In the genomic region with DNA sequence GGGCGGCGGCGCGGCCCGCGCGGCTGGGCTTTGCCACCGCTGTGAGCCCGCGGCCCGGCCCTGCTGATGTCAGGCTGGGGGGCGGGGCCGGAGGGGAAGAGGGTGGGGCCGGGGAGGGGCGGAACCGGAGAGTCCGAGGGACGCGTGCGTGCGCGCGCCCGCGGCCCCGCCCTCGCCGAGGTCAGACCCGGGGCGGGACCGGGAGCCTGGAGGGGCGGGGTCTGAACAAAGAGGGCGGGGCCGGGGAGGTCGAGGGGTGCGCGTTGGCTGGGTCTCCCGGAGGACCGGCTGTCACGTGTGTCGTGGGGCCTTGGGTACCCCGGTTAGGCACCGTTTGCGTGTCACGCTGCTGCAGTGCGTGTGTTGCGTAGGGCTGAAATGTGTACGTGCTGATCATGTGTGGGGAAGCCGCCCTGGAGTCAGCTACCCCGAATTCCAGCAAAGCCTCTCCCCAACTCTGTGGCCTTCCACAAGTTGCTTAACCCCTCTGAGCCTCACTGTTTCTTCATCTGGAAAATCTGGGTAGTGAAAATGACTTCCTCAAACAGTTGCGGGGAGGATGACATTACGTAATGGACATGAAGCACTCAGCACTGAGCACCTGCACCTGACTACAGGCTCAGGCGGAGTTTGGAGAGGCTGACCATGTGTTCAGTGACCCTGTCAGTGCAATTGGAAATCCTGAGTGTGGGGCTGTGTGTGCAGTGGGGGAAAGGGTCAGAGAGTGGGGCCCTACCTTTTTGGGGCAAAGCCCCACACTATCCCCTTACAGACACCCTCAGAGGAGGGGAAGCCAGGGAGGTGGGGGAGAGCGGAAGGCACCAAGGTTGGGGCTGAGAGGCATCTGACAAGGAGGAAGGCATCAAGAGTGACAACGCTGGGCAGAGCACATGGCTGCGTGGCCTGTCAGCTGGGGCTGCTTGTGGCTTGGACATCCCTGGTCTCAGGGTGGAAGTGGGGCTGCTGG, we compare ENCODE assay signal across 8 cellular contexts. TPM values are rescaled to one million over a fixed set of nuclear protein-coding genes. Genes with fewer than 3 reads are reported as not detected.
DNase-seq lines count a peak whose midpoint lies in the region; FAIRE-seq and TF ChIP-seq lines count a peak whose summit lies in the region.

A gene (minus strand): TSS at position 41 of the 967 bp plus-strand sequence. CDS start 86 bp downstream, outside the sequence.

- peak within 1 kb of the TSS; percentile 72 for H3K4ac ChIP-seq in neuronal stem cell (ENCODE audit: low read length)

- WGBS in neuronal stem cell (ENCODE audit: extremely low coverage in 2 of 2, insufficient read length in 2 of 2, insufficient replicate concordance in 1 of 2), 2 donors: no CpG with 5 or more reads among the region's 56 CpGs

- no peak within 1 kb of the TSS for H2BK120ac ChIP-seq in neuronal stem cell (ENCODE audit: low read depth, low read length)

- H3K36me3 ChIP-seq in DOHH2 (ENCODE audit: control insufficient read depth, low read length): no peaks in the 10 kb centered on the region
- H3K36me3 ChIP-seq in H7 (replicated peaks; ENCODE audit: control insufficient read depth, insufficient read depth, low read length): no peaks in the 10 kb centered on the region
- H3K36me3 ChIP-seq in MM.1S (replicated peaks; ENCODE audit: insufficient read depth, low read length): no peaks in the 10 kb centered on the region
- H3K36me3 ChIP-seq in neuronal stem cell (replicated peaks in 1 of 2; ENCODE audit: control insufficient read depth in 2 of 2, insufficient read depth in 2 of 2, low read length in 2 of 2): peaks cover 0 to 3% of the 10 kb centered on the region in 2 donors
- peaks cover 0 to 4% (median 0%) of the 10 kb centered on the region in 5 donors for H3K36me3 ChIP-seq in subcutaneous abdominal adipose tissue (ENCODE audit: control insufficient read depth in 5 of 5, insufficient read depth in 5 of 5, low read length in 5 of 5)

- H2BK5ac ChIP-seq in neuronal stem cell (ENCODE audit: low read length): peak within 1 kb of the TSS; percentile 67

- peak within 1 kb of the TSS; percentile 59 for H2BK15ac ChIP-seq in neuronal stem cell (ENCODE audit: low read length)

- no peak for TF ChIP-seq CTCF in DOHH2 (IDR thresholded peaks at IDR 0.05; ENCODE audit: low read depth, low read length, poor library complexity, severe bottlenecking)
- TF ChIP-seq CTCF in MM.1S (IDR thresholded peaks at IDR 0.05; ENCODE audit: low read length): no peak

- H3K4me1 ChIP-seq in DOHH2 (ENCODE audit: control insufficient read depth, low read length): peaks cover 24% of the 10 kb centered on the region
- H3K4me1 ChIP-seq in MM.1S (ENCODE audit: low read length): 0 out of 2 replicates have a peak, but pooled peaks cover 3% of the 10 kb centered on the region
- H3K4me1 ChIP-seq in neuronal stem cell (ENCODE audit: control insufficient read depth in 2 of 2, insufficient read depth in 1 of 2, low read depth in 1 of 2, low read length in 2 of 2): peaks cover 29 to 47% of the 10 kb centered on the region in 2 donors
- H3K4me1 ChIP-seq in subcutaneous abdominal adipose tissue (ENCODE audit: control insufficient read depth in 5 of 5, insufficient read depth in 5 of 5, low read length in 5 of 5): peaks cover 24 to 89% (median 81%) of the 10 kb centered on the region in 5 donors

- H3K18ac ChIP-seq in neuronal stem cell (ENCODE audit: low read length): peak within 1 kb of the TSS; percentile 95

- H3K9me3 ChIP-seq in DOHH2 (ENCODE audit: control insufficient read depth, insufficient read depth, low read length) (no peaks in the 10 kb centered on the region), MM.1S (replicated peaks; ENCODE audit: insufficient read depth, low read length) (no peaks in the 10 kb centered on the region), neuronal stem cell (replicated peaks in 1 of 2; ENCODE audit: control insufficient read depth in 2 of 2, insufficient read depth in 1 of 2, low read depth in 1 of 2, low read length in 2 of 2) (no peaks in the 10 kb centered on the region), subcutaneous abdominal adipose tissue (ENCODE audit: control insufficient read depth in 5 of 5, low read length in 5 of 5) (no peaks in the 10 kb centered on the region)

- H3K27me3 ChIP-seq in DOHH2 (ENCODE audit: control insufficient read depth, low read length) (no peaks in the 10 kb centered on the region), H7 (ENCODE audit: control insufficient read depth, insufficient read depth, low read length) (peaks cover 11% of the 10 kb centered on the region), MM.1S (replicated peaks; ENCODE audit: insufficient read depth, low read length) (no peaks in the 10 kb centered on the region), neuronal stem cell (ENCODE audit: control insufficient read depth in 3 of 3, insufficient read depth in 3 of 3, low read depth in 1 of 3, low read length in 3 of 3) (peaks cover 0 to 2% (median 0%) of the 10 kb centered on the region in 3 experiments), subcutaneous abdominal adipose tissue (ENCODE audit: control insufficient read depth in 5 of 5, insufficient read depth in 4 of 5, low read length in 5 of 5) (no peaks in the 10 kb centered on the region)

- peak within 1 kb of the TSS; percentile 38 for H3K27ac ChIP-seq in DOHH2 (ENCODE audit: low read depth, low read length)
- no peak within 1 kb of the TSS for H3K27ac ChIP-seq in MM.1S (ENCODE audit: low read length)
- peak within 1 kb of the TSS; percentile 21 for H3K27ac ChIP-seq in neuronal stem cell (replicated peaks; ENCODE audit: low read length)
- peak within 1 kb of the TSS; percentile 95 for H3K27ac ChIP-seq in subcutaneous abdominal adipose tissue (ENCODE audit: low read depth, low read length)

- peak within 1 kb of the TSS; percentile 68 for H2AK5ac ChIP-seq in neuronal stem cell (ENCODE audit: low read depth, low read length)

- peak within 1 kb of the TSS; percentile 83 for H3K9ac ChIP-seq in MM.1S (ENCODE audit: low read length)
- H3K9ac ChIP-seq in neuronal stem cell (ENCODE audit: low read depth, low read length, poor library complexity): peak within 1 kb of the TSS; percentile 83
- H3K9ac ChIP-seq in subcutaneous abdominal adipose tissue (ENCODE audit: low read length in 5 of 5): peak within 1 kb of the TSS; percentile 86 to 97 (median 88)

- H3K4me2 ChIP-seq in DOHH2 (ENCODE audit: low read length): peak within 1 kb of the TSS; percentile 93
- peak within 1 kb of the TSS; percentile 98 for H3K4me2 ChIP-seq in MM.1S (ENCODE audit: low read depth, low read length)
- H3K4me2 ChIP-seq in neuronal stem cell (ENCODE audit: insufficient read depth, low read length, poor library complexity, severe bottlenecking): peak within 1 kb of the TSS; percentile 96

- DNase-seq in H7 (peak; percentile 100), MM.1S (peak; percentile 86), SK-N-DZ (ENCODE audit: low spot score) (peak; percentile 77), frontal cortex (ENCODE audit: low spot score in 2 of 2) (peak; percentile 96 to 97), neuronal stem cell (ENCODE audit: low spot score) (peak; percentile 89)
- DNase-seq in activated naive CD4-positive, alpha-beta T cell treated with Interleukin-2 at 50 U/mL for 16 hours: peak; percentile 88

- H3K9me2 ChIP-seq in DOHH2 (replicated peaks; ENCODE audit: control insufficient read depth, low read length) (no peaks in the 10 kb centered on the region), MM.1S (replicated peaks; ENCODE audit: insufficient read depth, low read length) (no peaks in the 10 kb centered on the region)

- peaks cover 33% of the 10 kb centered on the region for H4K20me1 ChIP-seq in DOHH2 (ENCODE audit: control insufficient read depth, insufficient read depth, low read depth, low read length)
- no peaks in the 10 kb centered on the region for H4K20me1 ChIP-seq in MM.1S (ENCODE audit: insufficient read depth, low read length)

- H2BK12ac ChIP-seq in neuronal stem cell (ENCODE audit: low read length): no peak within 1 kb of the TSS

- H3K4me3 ChIP-seq in DOHH2 (ENCODE audit: low read length) (peak within 1 kb of the TSS; percentile 76), H7 (ENCODE audit: insufficient read depth, low read depth, low read length) (peak within 1 kb of the TSS; percentile 62), MM.1S (ENCODE audit: low read length) (peak within 1 kb of the TSS; percentile 65), neuronal stem cell (ENCODE audit: low read length in 2 of 2) (peak within 1 kb of the TSS; percentile 67 to 90), subcutaneous abdominal adipose tissue (ENCODE audit: low read depth in 1 of 5, low read length in 5 of 5) (peak within 1 kb of the TSS; percentile 78 to 90 (median 84))

- peak within 1 kb of the TSS; percentile 92 for H3K14ac ChIP-seq in neuronal stem cell (ENCODE audit: low read length)

- H2AFZ ChIP-seq in MM.1S (ENCODE audit: low read length) (0 out of 2 replicates have a peak within 1 kb of the TSS, but pooled peaks have one; percentile 35), neuronal stem cell (ENCODE audit: low read length) (peak within 1 kb of the TSS; percentile 72)

- peak within 1 kb of the TSS; percentile 86 for H3K23ac ChIP-seq in neuronal stem cell (ENCODE audit: low read depth, low read length, poor library complexity)

- peaks cover 41% of the 10 kb centered on the region for H3K79me2 ChIP-seq in DOHH2 (ENCODE audit: control insufficient read depth, low read length)
- H3K79me2 ChIP-seq in MM.1S (ENCODE audit: low read length): peaks cover 17% of the 10 kb centered on the region; the same call in 1 of the 2 replicates

- no peak for FAIRE-seq in frontal cortex (lab: Jason Lieb, UNC)

- no peak within 1 kb of the TSS for H4K91ac ChIP-seq in neuronal stem cell (ENCODE audit: low read depth, low read length, poor library complexity)

- peaks cover 24% of the 10 kb centered on the region for H3K79me1 ChIP-seq in neuronal stem cell (ENCODE audit: low read depth, low read length)

- peaks cover 7% of the 10 kb centered on the region; the same call in 1 of the 2 replicates for H3F3A ChIP-seq in DOHH2 (ENCODE audit: control insufficient read depth, insufficient read depth)
- H3F3A ChIP-seq in MM.1S (ENCODE audit: insufficient read depth, low read length): peaks cover 6% of the 10 kb centered on the region; the same call in 1 of the 2 replicates

- H4K8ac ChIP-seq in neuronal stem cell (ENCODE audit: low read depth, low read length): peak within 1 kb of the TSS; percentile 73

RNA-seq across cellular contexts. Expression of the gene that starts here (rescaled TPM):
- total RNA-seq in H7 (2014; rRNA removed; shearing (Covaris generic)): 24.4 and 24.6 TPM in 2 replicates
- polyA plus RNA-seq in SK-N-DZ (2014; cell fraction: cytosol; rRNA removed): 211 and 229 TPM in 2 replicates
- 616 and 634 TPM in 2 replicates for polyA plus RNA-seq in SK-N-DZ (2014; cell fraction: nucleus; rRNA removed)
- 79.9 TPM for total RNA-seq in frontal cortex
- 48.3 TPM for polyA plus RNA-seq in neuronal stem cell (2013, experiment 1 of 2)
- 47.0 TPM for polyA plus RNA-seq in neuronal stem cell (2013, experiment 2 of 2)
